ENCODE assay signal across 27 cellular contexts in genomic region chr6:126848119-126848518, GRCh38.
"Had no signal": no experiment of that assay in that cellular context is flagged by ENCODE, and none has a peak within 500 bp of the region (broad histone marks: within the 10 kb centered on the region; RNA-seq: fewer than 3 reads in every experiment).

No MANE protein-coding gene starts in this region.

- H3K36me3 ChIP-seq: esophagus squamous epithelium, gastrocnemius medialis, heart right ventricle, left lung, lower lobe of right lung had no signal

- H3K4me1 ChIP-seq: esophagus squamous epithelium, gastrocnemius medialis, heart right ventricle, left lung, lower lobe of right lung had no signal

- H3K4me3 Mint-ChIP-seq: mesothelial cell of epicardium, naive B cell had no signal

- H3K27me3 Mint-ChIP-seq: naive B cell had no signal

- ATAC-seq: esophagus mucosa, gastrocnemius medialis, heart right ventricle, left cardiac atrium, left lung, left ventricle myocardium superior, lower lobe of right lung, mucosa of descending colon had no signal

- H3K4me3 ChIP-seq: coronary artery, dorsolateral prefrontal cortex, esophagus squamous epithelium, gastrocnemius medialis, heart right ventricle, left lung, lower lobe of right lung, mucosa of descending colon had no signal

- H3K9me3 ChIP-seq: esophagus squamous epithelium, gastrocnemius medialis, heart right ventricle, left lung, lower lobe of right lung, mucosa of descending colon had no signal

- FAIRE-seq: endometrium, islet of Langerhans, keratinocyte had no signal

- H3K27ac ChIP-seq: coronary artery, dorsolateral prefrontal cortex, epithelial cell of prostate, esophagus squamous epithelium, gastrocnemius medialis, heart right ventricle, left lung, lower lobe of right lung had no signal

- DNase-seq: dermis blood vessel endothelial cell; dorsolateral prefrontal cortex; effector CD4-positive, alpha-beta T cell; effector memory CD4-positive, alpha-beta T cell; erythroblast; esophagus squamous epithelium; foreskin fibroblast; foreskin melanocyte; gastrocnemius medialis; glutamatergic neuron; head of caudate nucleus; heart right ventricle; hippocampal formation; left cardiac atrium; left lung; left ventricle myocardium superior; lower lobe of right lung; mesenchymal stem cell; mucosa of descending colon; naive B cell had no signal

- H3K27ac Mint-ChIP-seq: naive B cell had no signal

- H3K27me3 ChIP-seq: dorsolateral prefrontal cortex, esophagus squamous epithelium, gastrocnemius medialis, heart right ventricle, left lung had no signal

- H3K36me3 Mint-ChIP-seq: naive B cell had no signal

- H3K4me1 Mint-ChIP-seq: naive B cell had no signal
